17 cellular contexts compared by ENCODE assay signal in the genomic region with DNA sequence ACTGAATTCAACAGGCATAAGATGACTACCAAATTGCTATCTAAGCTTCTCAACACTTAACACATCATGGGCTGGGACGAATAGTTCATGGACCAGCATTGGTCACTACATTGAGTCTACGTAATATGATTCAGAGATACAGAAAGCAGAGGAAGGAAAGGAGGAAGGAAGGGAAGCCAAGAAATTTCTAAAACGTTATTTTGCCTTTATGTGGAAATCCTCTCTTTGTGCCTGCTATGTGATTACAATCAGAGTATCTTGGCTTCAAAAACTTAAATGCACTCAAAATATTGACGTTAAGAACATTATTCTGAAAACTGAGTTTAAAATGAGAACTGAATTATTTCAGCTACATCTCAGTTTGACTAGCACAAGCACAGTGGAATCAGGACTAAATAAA.
DNase-seq lines count a peak whose midpoint lies in the region; ATAC-seq and TF ChIP-seq lines count a peak whose summit lies in the region.
"Had no signal": no experiment of that assay in that cellular context is flagged by ENCODE, and none has a peak within 500 bp of the region (broad histone marks: within the 10 kb centered on the region; RNA-seq: fewer than 3 reads in every experiment).

No MANE protein-coding gene starts in this region.

- H3K9me3 Mint-ChIP-seq in stimulated activated naive CD8-positive, alpha-beta T cell treated with anti-CD3 and anti-CD28 coated beads, Interleukin-15, amount 100 ng/mL, for 72 hours, result no peaks in the 10 kb centered on the region

- H3K36me3 ChIP-seq in SK-N-MC (ENCODE audit: insufficient read depth, low read length), result peaks cover 97% of the 10 kb centered on the region
- H3K36me3 ChIP-seq: BE2C had no signal

- no peak for TF ChIP-seq CTCF in dorsolateral prefrontal cortex (IDR thresholded peaks at IDR 0.05 in 54 of 56, conservative IDR thresholded peaks at IDR 0.05 in 2 of 56; ENCODE audit: low read depth in 1 of 56, partially characterized antibody in 56 of 56)

- H3K4me3 Mint-ChIP-seq in stimulated activated naive CD8-positive, alpha-beta T cell treated with anti-CD3 and anti-CD28 coated beads, Interleukin-15, amount 100 ng/mL, for 72 hours, result no peak overlapping the region
- H3K4me3 Mint-ChIP-seq: CD4-positive, alpha-beta memory T cell had no signal

- no peaks in the 10 kb centered on the region for H3K9me3 ChIP-seq in SK-N-MC (ENCODE audit: low read depth, low read length)
- H3K9me3 ChIP-seq: A549, BE2C had no signal

- H3K27ac ChIP-seq in SK-N-MC (peak overlapping the region; percentile 43; the same call in 1 of the 2 replicates), dorsolateral prefrontal cortex (peak overlapping the region in 49 of 59 donors; percentile 13 to 98 (median 92))
- H3K27ac ChIP-seq: A549, C4-2B, HL-60 had no signal

- H3K9ac ChIP-seq in SK-N-MC (ENCODE audit: insufficient read length), result no peak overlapping the region

- no peaks in the 10 kb centered on the region for H3K27me3 ChIP-seq in dorsolateral prefrontal cortex

- peaks cover 17% of the 10 kb centered on the region for H3K27me3 Mint-ChIP-seq in stimulated activated naive CD8-positive, alpha-beta T cell treated with anti-CD3 and anti-CD28 coated beads, Interleukin-15, amount 100 ng/mL, for 72 hours

- H3K27ac Mint-ChIP-seq in stimulated activated naive CD8-positive, alpha-beta T cell treated with anti-CD3 and anti-CD28 coated beads, Interleukin-15, amount 100 ng/mL, for 72 hours, result no peak overlapping the region
- H3K27ac Mint-ChIP-seq: CD4-positive, alpha-beta memory T cell had no signal

- no peak for DNase-seq in SK-N-MC (ENCODE audit: low read depth, low spot score)
- no peak for DNase-seq in dorsolateral prefrontal cortex
- DNase-seq in lung microvascular endothelial cell (ENCODE audit: low read depth in 2 of 2), result peak; percentile 31 to 40
- no peak for DNase-seq in nucleus accumbens (lab: John Stamatoyannopoulos, UW)
- no peak for DNase-seq in stimulated activated naive CD8-positive, alpha-beta T cell treated with anti-CD3 and anti-CD28 coated beads, Interleukin-15, amount 100 ng/mL, for 72 hours
- DNase-seq: BE2C; CD4-positive, alpha-beta memory T cell; DMS153; DND-41; GDM1; H7 had no signal

- H3K4me3 ChIP-seq in SK-N-MC (no peak overlapping the region), dorsolateral prefrontal cortex (no peak overlapping the region)
- H3K4me3 ChIP-seq: A549, K562 had no signal

- intact Hi-C loops in dorsolateral prefrontal cortex (cut with DNase I), result loop anchor here in 1 of 2 donors (5.0 kb wide), 1 partner anchor 32 kb away; no protein-coding TSS in a partner anchor

- no peaks in the 10 kb centered on the region for H3K4me1 Mint-ChIP-seq in stimulated activated naive CD8-positive, alpha-beta T cell treated with anti-CD3 and anti-CD28 coated beads, Interleukin-15, amount 100 ng/mL, for 72 hours

- ATAC-seq in HG03520 (IDR thresholded peaks at IDR 0.05; ENCODE audit: unreplicated experiment), result no peak
- ATAC-seq in stimulated activated naive CD8-positive, alpha-beta T cell treated with anti-CD3 and anti-CD28 coated beads, Interleukin-15, amount 100 ng/mL, for 72 hours, result no peak
- no peak for ATAC-seq in HG03378 (IDR thresholded peaks at IDR 0.05; ENCODE audit: unreplicated experiment)
- ATAC-seq: A549, K562 had no signal

Comparison
In these comparisons a context has a peak if more than half of its experiments do, and no peak if none do; other contexts are left out.
1. DNase-seq: peak in lung microvascular endothelial cell (2 of 2); none in SK-N-MC (single experiment), dorsolateral prefrontal cortex (0 of 10), nucleus accumbens (0 of 56) and stimulated activated naive CD8-positive, alpha-beta T cell treated with anti-CD3 and anti-CD28 coated beads, Interleukin-15, amount 100 ng/mL, for 72 hours (0 of 2).